In the genomic region with DNA sequence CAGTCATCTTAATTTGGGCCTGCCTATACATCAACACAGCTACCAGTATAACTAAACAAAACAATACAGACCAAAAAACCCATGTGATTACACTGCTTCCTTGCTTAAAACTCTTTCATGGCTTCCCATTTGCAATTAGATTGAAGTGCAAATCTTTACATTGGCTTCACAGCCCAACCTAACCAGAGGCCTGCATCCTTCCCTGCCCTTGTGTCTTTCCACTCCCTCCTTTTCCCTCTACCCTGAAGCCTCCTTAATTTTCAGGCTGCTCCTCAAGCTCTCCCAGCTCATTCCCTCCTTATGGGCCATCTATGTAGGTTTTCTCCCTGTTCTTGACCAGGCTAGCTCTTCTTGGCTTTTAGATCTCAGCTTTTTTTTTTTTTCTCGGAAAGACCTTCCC, we compare ENCODE assay signal across 16 cellular contexts.
A peak's percentile ranks its signal among the peaks of the same experiment; 100 is the strongest.
DNase-seq lines count a peak whose midpoint lies in the region; ATAC-seq, FAIRE-seq and TF ChIP-seq lines count a peak whose summit lies in the region.
"Had no signal": no experiment of that assay in that cellular context is flagged by ENCODE, and none has a peak within 500 bp of the region (broad histone marks: within the 10 kb centered on the region; RNA-seq: fewer than 3 reads in every experiment).

No MANE protein-coding gene starts in this region.

- H3K4me2 ChIP-seq in H9 (ENCODE audit: insufficient read depth, insufficient read length, low read length) (no peak overlapping the region), H1 (ENCODE audit: insufficient read depth in 1 of 2, low read depth in 2 of 2, low read length in 2 of 2) (no peak overlapping the region), HepG2 (ENCODE audit: low read depth, low read length) (no peak overlapping the region)

- H3K79me1 ChIP-seq in H9 (ENCODE audit: insufficient read depth, low read depth, low read length, poor library complexity, severe bottlenecking), result no peaks in the 10 kb centered on the region
- H3K79me1 ChIP-seq in H1 (ENCODE audit: low read depth, low read length), result no peaks in the 10 kb centered on the region

- in situ Hi-C loops in HepG2 (cut with HindIII; ENCODE audit: extremely low pct_ligation_motif_present, low pct_unique_long_range_greater_than_20kb), result no loop called here

- DNase-seq in H9 (no peak), H1 (ENCODE audit: low read depth in 1 of 2, low spot score in 2 of 2) (no peak), HepG2 (ENCODE audit: low spot score) (no peak), NOMO-1 (lab: John Stamatoyannopoulos, UW; ENCODE audit: unreplicated experiment in 2 of 2) (no peak), HCEC 1CT (no peak)
- DNase-seq in central memory CD4-positive, alpha-beta T cell, result no peak
- DNase-seq: C1 segment of cervical spinal cord; Calu3; CD4-positive, alpha-beta memory T cell; COR-L47; DMS79 treated with DMSO at 0.1 percent for 48 hours; GF-D8; GOT3 had no signal

- H4K8ac ChIP-seq in H9 (replicated peaks; ENCODE audit: insufficient read length, low read depth, low read length), result no peak overlapping the region
- H4K8ac ChIP-seq in H1 (ENCODE audit: extremely low read depth, insufficient read depth, low read length), result no peak overlapping the region

- no peaks in the 10 kb centered on the region for H3K9me3 Mint-ChIP-seq in H9

- H3K27me3 ChIP-seq in H9 (ENCODE audit: insufficient read depth, low read length) (no peaks in the 10 kb centered on the region), H1 (replicated peaks in 1 of 4; ENCODE audit: control insufficient read depth in 3 of 4, extremely low read depth in 1 of 4, insufficient read depth in 3 of 4, low read length in 3 of 4) (no peaks in the 10 kb centered on the region), HepG2 (ENCODE audit: control insufficient read depth in 1 of 2, insufficient read depth in 2 of 2, low read length in 2 of 2) (no peaks in the 10 kb centered on the region)

- H2BK5ac ChIP-seq in H9 (ENCODE audit: insufficient read length, low read length), result no peak overlapping the region
- H2BK5ac ChIP-seq in H1 (ENCODE audit: low read depth, low read length), result no peak overlapping the region

- TF ChIP-seq EP300 in H1 (IDR thresholded peaks at IDR 0.05; ENCODE audit: borderline replicate concordance in 1 of 2, low read depth in 2 of 2, low read length in 2 of 2) (no peak), HepG2 (IDR thresholded peaks at IDR 0.05; ENCODE audit: low read depth in 2 of 2, low read length in 2 of 2) (no peak), HepG2 (CRISPR knock-in tag; IDR thresholded peaks at IDR 0.05; ENCODE audit: borderline replicate concordance) (no peak)

- H2AFZ ChIP-seq in H9 (ENCODE audit: low read length), result no peak overlapping the region
- peak overlapping the region; percentile 81; the same call in 1 of the 2 replicates for H2AFZ ChIP-seq in H1 (ENCODE audit: low read length)
- H2AFZ ChIP-seq in HepG2 (ENCODE audit: low read length), result no peak overlapping the region

- H2BK15ac ChIP-seq in H9 (ENCODE audit: low read depth, low read length) (no peak overlapping the region), H1 (ENCODE audit: low read length) (0 out of 2 replicates have a peak overlapping the region, but pooled peaks have one; percentile 55)

- BruUV-seq in HepG2 (replicated peaks; lab: Mats Ljungman, UMichigan), result no TSS peak

- H4K20me1 ChIP-seq in H9 (ENCODE audit: control insufficient read depth, insufficient read depth, insufficient read length) (no peaks in the 10 kb centered on the region), H1 (replicated peaks in 1 of 2; ENCODE audit: control insufficient read depth in 1 of 2, insufficient read depth in 2 of 2, low read length in 2 of 2) (no peaks in the 10 kb centered on the region), HepG2 (ENCODE audit: insufficient read depth, low read length) (no peaks in the 10 kb centered on the region)

- H3K4me3 ChIP-seq in H1 (ENCODE audit: extremely low read depth in 1 of 4, insufficient read depth in 2 of 4, low read depth in 3 of 4, low read length in 4 of 4) (no peak overlapping the region), HepG2 (replicated peaks in 1 of 3; ENCODE audit: insufficient read depth in 1 of 3, low read depth in 2 of 3, low read length in 3 of 3) (no peak overlapping the region)
- H3K4me3 ChIP-seq: HAP-1 had no signal

- WGBS in H9 (ENCODE audit: extremely low coverage, insufficient read length, low lambda C conversion rate), result no CpG with 5 or more reads among the region's 1 CpG
- 89% methylated on average over 1 of the region's 1 CpG; no CpG with 5 or more reads in 1 of the 2 experiments for WGBS in H1 (ENCODE audit: extremely low coverage in 1 of 2, insufficient coverage in 1 of 2, insufficient read length in 1 of 2, insufficient replicate concordance in 2 of 2, low coverage in 1 of 2, low lambda C conversion rate in 2 of 2, missing lambda C conversion rate in 1 of 2), 2 experiments
- WGBS in HepG2 (ENCODE audit: low lambda C conversion rate), result 98% methylated on average over 1 of the region's 1 CpG

- H3K18ac ChIP-seq in H9 (ENCODE audit: insufficient read length, low read depth, low read length) (no peak overlapping the region), H1 (ENCODE audit: extremely low read depth, low read length) (no peak overlapping the region)

- H2BK120ac ChIP-seq in H9 (ENCODE audit: low read depth, low read length, poor library complexity, severe bottlenecking) (no peak overlapping the region), H1 (replicated peaks; ENCODE audit: low read depth, low read length) (no peak overlapping the region)

- TF ChIP-seq POLR2A in H1 (IDR thresholded peaks at IDR 0.05; ENCODE audit: control extremely low read depth in 1 of 2, low read depth in 2 of 2, low read length in 2 of 2), result no peak
- TF ChIP-seq POLR2A in HepG2 (IDR thresholded peaks at IDR 0.05; ENCODE audit: insufficient read depth in 1 of 2, low read depth in 2 of 2, low read length in 2 of 2), result no peak

- H2BK20ac ChIP-seq in H9 (ENCODE audit: low read depth, low read length, poor library complexity, severe bottlenecking) (no peak overlapping the region), H1 (ENCODE audit: low read length) (no peak overlapping the region)

- H3K9ac ChIP-seq in H9 (ENCODE audit: extremely low read depth, insufficient read length, low read length), result no peak overlapping the region
- H3K9ac ChIP-seq in H1 (replicated peaks in 1 of 4; ENCODE audit: extremely low read depth in 1 of 4, low read depth in 3 of 4, low read length in 3 of 4), result no peak overlapping the region
- no peak overlapping the region for H3K9ac ChIP-seq in HepG2 (ENCODE audit: insufficient read depth, low read depth, low read length)

- peak; percentile 14 for ATAC-seq in HepG2

- H3K4me3 Mint-ChIP-seq in H9, result no peak overlapping the region
- H3K4me3 Mint-ChIP-seq: CD4-positive, alpha-beta memory T cell had no signal

- POLR2A ChIA-PET in H1 (lab: Charles Lee; ENCODE audit: partially characterized antibody) (no interaction called here), HepG2 (lab: Yijun Ruan, JAX) (interaction anchor here (1.0 to 1.5 kb wide), 8 partner anchors 9 to 213 kb away, joined by 3 to 21 read pairs (median 6); partner anchors contain the start of gene TOX3)

- TF ChIP-seq RAD21 in H1 (IDR thresholded peaks at IDR 0.05 in 1 of 2, conservative IDR thresholded peaks at IDR 0.05 in 1 of 2; ENCODE audit: low read depth in 2 of 2, low read length in 2 of 2), result no peak
- TF ChIP-seq RAD21 in HepG2 (CRISPR knock-in tag; IDR thresholded peaks at IDR 0.05), result no peak

- no peak overlapping the region for H3K27ac ChIP-seq in H9 (ENCODE audit: insufficient read length, low read depth, low read length)
- no peak overlapping the region for H3K27ac ChIP-seq in H1 (ENCODE audit: low read depth, low read length)
- H3K27ac ChIP-seq in HepG2 (ENCODE audit: extremely low read length, insufficient read depth, low read length), result peak overlapping the region; percentile 66

- peak overlapping the region in 2 of 3 experiments; percentile 9 to 61; a peak in 3 of 7 replicates for H3K27ac Mint-ChIP-seq in H9
- H3K27ac Mint-ChIP-seq: CD4-positive, alpha-beta memory T cell had no signal

- no peak overlapping the region for H3T11ph ChIP-seq in H9 (ENCODE audit: low read length)

- H3K56ac ChIP-seq in H9 (ENCODE audit: insufficient read length, low read depth, low read length), result no peak overlapping the region
- no peak overlapping the region for H3K56ac ChIP-seq in H1 (replicated peaks; ENCODE audit: insufficient read length, low read depth, low read length)

- no peaks in the 10 kb centered on the region for H3K9me3 ChIP-seq in H9 (ENCODE audit: control insufficient read depth, low read depth, low read length)
- H3K9me3 ChIP-seq in H1 (ENCODE audit: insufficient read depth in 2 of 2, low read depth in 1 of 2, low read length in 1 of 2), result no peaks in the 10 kb centered on the region
- H3K9me3 ChIP-seq in HepG2 (ENCODE audit: low read length), result 0 out of 2 replicates have a peak, but pooled peaks cover 5% of the 10 kb centered on the region
- H3K9me3 ChIP-seq: HAP-1 had no signal

- no peak overlapping the region for H3K23ac ChIP-seq in H9 (ENCODE audit: insufficient read length, low read depth, low read length)
- no peak overlapping the region for H3K23ac ChIP-seq in H1 (ENCODE audit: insufficient read length)

- H3K23me2 ChIP-seq in H9 (ENCODE audit: insufficient read length, low read depth, low read length, poor library complexity, severe bottlenecking) (no peaks in the 10 kb centered on the region), H1 (ENCODE audit: low read depth, low read length) (no peaks in the 10 kb centered on the region)

- H3K36me3 Mint-ChIP-seq in H9 (ENCODE audit: insufficient read depth in 1 of 3, low read depth in 3 of 3), result no peaks in the 10 kb centered on the region; a peak in 1 of 7 replicates
- H3K36me3 Mint-ChIP-seq: CD4-positive, alpha-beta memory T cell had no signal

- H4K5ac ChIP-seq in H9 (ENCODE audit: insufficient read length, low read depth, low read length), result no peak overlapping the region
- no peak overlapping the region for H4K5ac ChIP-seq in H1 (ENCODE audit: insufficient read length, low read depth, low read length)

- no peaks in the 10 kb centered on the region for H3K36me3 ChIP-seq in H1 (ENCODE audit: control insufficient read depth in 2 of 4, insufficient read depth in 4 of 4, low read length in 3 of 4)
- H3K36me3 ChIP-seq in HepG2 (replicated peaks in 1 of 2; ENCODE audit: control insufficient read depth in 1 of 2, insufficient read depth in 2 of 2, low read length in 2 of 2), result no peaks in the 10 kb centered on the region
- H3K36me3 ChIP-seq: HAP-1 had no signal

- FAIRE-seq in H1 (lab: Jason Lieb, UNC) (peak; percentile 28), HepG2 (lab: Jason Lieb, UNC) (no peak)
- FAIRE-seq: GM12891, GM18507 had no signal

- TF ChIP-seq CTCF in H9 (conservative IDR thresholded peaks at IDR 0.05) (no peak), H1 (IDR thresholded peaks at IDR 0.05; ENCODE audit: control extremely low read depth in 1 of 3, insufficient read depth in 1 of 3, low read depth in 1 of 3, low read length in 3 of 3) (no peak), HepG2 (CRISPR knock-in tag; IDR thresholded peaks at IDR 0.05) (no peak)

- H2AK5ac ChIP-seq in H9 (ENCODE audit: insufficient read length, low read length) (no peak overlapping the region), H1 (ENCODE audit: low read depth, low read length) (no peak overlapping the region)

- no peaks in the 10 kb centered on the region for H3K79me2 ChIP-seq in H9 (ENCODE audit: insufficient read depth, low read length)
- no peaks in the 10 kb centered on the region for H3K79me2 ChIP-seq in H1 (ENCODE audit: control insufficient read depth in 1 of 2, insufficient read depth in 2 of 2, low read length in 2 of 2)
- H3K79me2 ChIP-seq in HepG2 (ENCODE audit: insufficient read depth, low read length), result no peaks in the 10 kb centered on the region

- H4K91ac ChIP-seq in H9 (ENCODE audit: insufficient read length, low read depth, low read length) (no peak overlapping the region), H1 (replicated peaks; ENCODE audit: insufficient read length, low read length) (no peak overlapping the region)

- H3K14ac ChIP-seq in H9 (ENCODE audit: insufficient read depth, low read length), result no peak overlapping the region
- H3K14ac ChIP-seq in H1 (ENCODE audit: insufficient read length), result no peak overlapping the region

- intact Hi-C loops in HepG2 (cut with micrococcal nuclease; ENCODE audit: unreplicated experiment), result loop anchor here (2.0 to 5.0 kb wide), 2 partner anchors 58 to 148 kb away; partner anchors contain the start of gene TOX3

- H3K4me1 ChIP-seq in H9 (ENCODE audit: insufficient read depth, low read length) (no peaks in the 10 kb centered on the region; the same call in 1 of the 2 replicates), H1 (replicated peaks in 1 of 4; ENCODE audit: control insufficient read depth in 3 of 4, insufficient read depth in 4 of 4, low read length in 3 of 4) (no peaks in the 10 kb centered on the region), HepG2 (ENCODE audit: insufficient read depth, low read length) (peaks cover 28% of the 10 kb centered on the region)
- H3K4me1 ChIP-seq: HAP-1 had no signal

- peaks cover 2% of the 10 kb centered on the region; the same call in 1 of the 2 replicates for H3K27me3 Mint-ChIP-seq in H9 (ENCODE audit: low read depth)
- H3K27me3 Mint-ChIP-seq: CD4-positive, alpha-beta memory T cell had no signal

- H3K4me1 Mint-ChIP-seq in H9, result peaks cover 10% of the 10 kb centered on the region in 2 experiments
- H3K4me1 Mint-ChIP-seq: CD4-positive, alpha-beta memory T cell had no signal

- H3K4ac ChIP-seq in H9 (ENCODE audit: low read depth, low read length), result no peak overlapping the region
- no peak overlapping the region for H3K4ac ChIP-seq in H1 (replicated peaks; ENCODE audit: insufficient read length, low read depth, low read length)

- H2BK12ac ChIP-seq in H9 (ENCODE audit: insufficient read length, low read depth, low read length) (no peak overlapping the region), H1 (ENCODE audit: low read depth, low read length) (no peak overlapping the region)

- CTCF ChIA-PET in H1 (lab: Charles Lee; ENCODE audit: partially characterized antibody) (interaction anchor here (0.6 kb wide), 1 partner anchor 155 kb away, joined by 3 read pairs; no protein-coding TSS in a partner anchor), HepG2 (lab: Yijun Ruan, JAX; ENCODE audit: low intra/inter-chr PET ratio, low total read pairs) (no interaction called here)
